ENCODE assay signal across 20 cellular contexts in genomic region chr19:33505168-33505567, GRCh38. TPM values are rescaled to one million over a fixed set of nuclear protein-coding genes. Genes with fewer than 3 reads are reported as not detected.
A peak's percentile ranks its signal among the peaks of the same experiment; 100 is the strongest.
DNase-seq lines count a peak whose midpoint lies in the region; TF ChIP-seq lines count a peak whose summit lies in the region.
"Had no signal": no experiment of that assay in that cellular context is flagged by ENCODE, and none has a peak within 500 bp of the region (broad histone marks: within the 10 kb centered on the region; RNA-seq: fewer than 3 reads in every experiment).

No MANE protein-coding gene starts in this region.

- peak overlapping the region; percentile 6 for H3K27ac Mint-ChIP-seq in Caco-2 (ENCODE audit: unreplicated experiment)

- H2AFZ ChIP-seq in neuronal stem cell (ENCODE audit: low read length): no peak overlapping the region

- H3K36me3 ChIP-seq in Caco-2 (ENCODE audit: control insufficient read depth, insufficient read depth, low read length): peaks cover 1% of the 10 kb centered on the region
- peaks cover 0 to 4% of the 10 kb centered on the region in 2 donors for H3K36me3 ChIP-seq in neuronal stem cell (replicated peaks in 1 of 2; ENCODE audit: control insufficient read depth in 2 of 2, insufficient read depth in 2 of 2, low read length in 2 of 2)

- H3K9ac ChIP-seq in neuronal stem cell (ENCODE audit: low read depth, low read length, poor library complexity): no peak overlapping the region
- H3K9ac ChIP-seq: BLaER1 had no signal

- H4K8ac ChIP-seq in neuronal stem cell (ENCODE audit: low read depth, low read length): no peak overlapping the region

- H3K36me3 Mint-ChIP-seq in Caco-2 (ENCODE audit: insufficient read depth, unreplicated experiment): peaks cover 13% of the 10 kb centered on the region

- H3K79me1 ChIP-seq in neuronal stem cell (ENCODE audit: low read depth, low read length): peaks cover 12% of the 10 kb centered on the region

- H3K14ac ChIP-seq in neuronal stem cell (ENCODE audit: low read length): no peak overlapping the region

- H4K91ac ChIP-seq in neuronal stem cell (ENCODE audit: low read depth, low read length, poor library complexity): no peak overlapping the region

- no peak overlapping the region for H2BK12ac ChIP-seq in neuronal stem cell (ENCODE audit: low read length)

- H2BK15ac ChIP-seq in neuronal stem cell (ENCODE audit: low read length): no peak overlapping the region

- H2BK5ac ChIP-seq in neuronal stem cell (ENCODE audit: low read length): no peak overlapping the region

- H3K9me3 Mint-ChIP-seq in Caco-2 (ENCODE audit: unreplicated experiment): no peaks in the 10 kb centered on the region

- H3K23ac ChIP-seq in neuronal stem cell (ENCODE audit: low read depth, low read length, poor library complexity): no peak overlapping the region

- POLR2A ChIA-PET in Caco-2 (lab: Charles Lee): no interaction called here

- peak overlapping the region; percentile 5 for H2AK5ac ChIP-seq in neuronal stem cell (ENCODE audit: low read depth, low read length)

- no peak overlapping the region for H2BK120ac ChIP-seq in neuronal stem cell (ENCODE audit: low read depth, low read length)

- H3K4me1 Mint-ChIP-seq in Caco-2 (ENCODE audit: low read depth, unreplicated experiment): no peaks in the 10 kb centered on the region

- in situ Hi-C loops in astrocyte of the spinal cord (cut with HindIII; ENCODE audit: low sequenced_read_pairs): no loop called here

- no peak overlapping the region for H3K4me3 Mint-ChIP-seq in Caco-2 (ENCODE audit: unreplicated experiment)
- H3K4me3 Mint-ChIP-seq: CD4-positive, alpha-beta memory T cell had no signal

- intact Hi-C loops in Caco-2 (cut with micrococcal nuclease; ENCODE audit: unreplicated experiment): no loop called here

- no peaks in the 10 kb centered on the region for H3K27me3 Mint-ChIP-seq in Caco-2 (ENCODE audit: insufficient read depth, unreplicated experiment)
- H3K27me3 Mint-ChIP-seq: CD4-positive, alpha-beta memory T cell had no signal

- H3K27ac ChIP-seq in neuronal stem cell (replicated peaks; ENCODE audit: low read length): no peak overlapping the region
- H3K27ac ChIP-seq: BLaER1, SJSA1 had no signal

- H3K4ac ChIP-seq in neuronal stem cell (ENCODE audit: low read length): no peak overlapping the region

- H3K4me3 ChIP-seq in Caco-2 (ENCODE audit: low read depth, low read length) (no peak overlapping the region), astrocyte of the spinal cord (ENCODE audit: low read depth, low read length) (no peak overlapping the region), neuronal stem cell (ENCODE audit: low read length in 2 of 2) (no peak overlapping the region)
- H3K4me3 ChIP-seq: BLaER1, GM12878, SJSA1 had no signal

- no peaks in the 10 kb centered on the region for H3K4me1 ChIP-seq in Caco-2
- peaks cover 17 to 23% of the 10 kb centered on the region in 2 donors for H3K4me1 ChIP-seq in neuronal stem cell (ENCODE audit: control insufficient read depth in 2 of 2, insufficient read depth in 1 of 2, low read depth in 1 of 2, low read length in 2 of 2)
- H3K4me1 ChIP-seq: BLaER1, SJSA1 had no signal

- no peak overlapping the region for H3K4me2 ChIP-seq in neuronal stem cell (ENCODE audit: insufficient read depth, low read length, poor library complexity, severe bottlenecking)
- H3K4me2 ChIP-seq: BLaER1 had no signal

- BruUV-seq in Caco-2 (replicated peaks; lab: Mats Ljungman, UMichigan): no TSS peak

- no CpG with 5 or more reads among the region's 17 CpGs for WGBS in neuronal stem cell (ENCODE audit: extremely low coverage in 2 of 2, insufficient read length in 2 of 2, insufficient replicate concordance in 1 of 2), 2 donors

- DNase-seq in Caco-2 (no peak), NCI-H2227 (lab: John Stamatoyannopoulos, UW; ENCODE audit: unreplicated experiment) (peak; percentile 84), astrocyte of the spinal cord (ENCODE audit: low read depth, low spot score) (peak; percentile 20), neuronal stem cell (ENCODE audit: low spot score) (no peak), mucosa of gallbladder (ENCODE audit: low spot score) (no peak), ureter (ENCODE audit: low spot score) (no peak)
- no peak for DNase-seq in activated T-cell treated with anti-CD3 and anti-CD28 coated beads, Interleukin-2, amount 50 U/mL, for 1 hour
- DNase-seq: CD4-positive, alpha-beta memory T cell; DND-41; MM.1S; NCI-H1048; NCI-H1417 treated with DMSO at 0.1 percent for 48 hours; NCI-H187; NCI-H2107; NCI-H510A treated with DMSO at 0.1 percent for 48 hours; NCI-H774; NK-92 treated with Interleukin-12 subunit alpha and Interleukin-12 subunit beta, amount 100 ng/mL, for 24 hours had no signal

- TF ChIP-seq CTCF in Caco-2 (IDR thresholded peaks at IDR 0.05; ENCODE audit: insufficient read depth in 1 of 2, low read depth in 1 of 2, low read length in 1 of 2, severe bottlenecking in 1 of 2, unreplicated experiment in 1 of 2): no peak
- TF ChIP-seq CTCF in astrocyte of the spinal cord (IDR thresholded peaks at IDR 0.05; ENCODE audit: low read depth, low read length): no peak

- H3K27me3 ChIP-seq in Caco-2 (replicated peaks; ENCODE audit: control insufficient read depth, insufficient read depth, low read length): no peaks in the 10 kb centered on the region
- no peaks in the 10 kb centered on the region for H3K27me3 ChIP-seq in neuronal stem cell (ENCODE audit: control insufficient read depth in 3 of 3, insufficient read depth in 3 of 3, low read depth in 1 of 3, low read length in 3 of 3)
- H3K27me3 ChIP-seq: BLaER1, SJSA1 had no signal

- H3K9me3 ChIP-seq in Caco-2 (no peaks in the 10 kb centered on the region), neuronal stem cell (replicated peaks in 1 of 2; ENCODE audit: control insufficient read depth in 2 of 2, insufficient read depth in 1 of 2, low read depth in 1 of 2, low read length in 2 of 2) (no peaks in the 10 kb centered on the region)
- H3K9me3 ChIP-seq: BLaER1, SJSA1 had no signal

- CTCF ChIA-PET in Caco-2 (lab: Charles Lee): no interaction called here

- H3K18ac ChIP-seq in neuronal stem cell (ENCODE audit: low read length): peak overlapping the region; percentile 19

RNA-seq across cellular contexts. Expression of gene PEPD, which starts 16.4 kb away (rescaled TPM):
- total RNA-seq in Caco-2 (2022): 116 and 123 TPM in 2 replicates
- polyA plus RNA-seq in neuronal stem cell (2013, experiment 1 of 2): 35.9 TPM
- 36.4 TPM for polyA plus RNA-seq in neuronal stem cell (2013, experiment 2 of 2)
- 90.3 TPM for total RNA-seq in mucosa of gallbladder
- 86.6 TPM for total RNA-seq in ureter

Comparison
In these comparisons a context has a peak if more than half of its experiments do, and no peak if none do; other contexts are left out.
1. DNase-seq: peak in NCI-H2227 (single experiment) and astrocyte of the spinal cord (single experiment); none in Caco-2 (0 of 2), neuronal stem cell (single experiment), mucosa of gallbladder (single experiment), ureter (single experiment) and activated T-cell treated with anti-CD3 and anti-CD28 coated beads, Interleukin-2, amount 50 U/mL, for 1 hour (single experiment).